ENCODE assay signal across 8 cellular contexts in the genomic region with DNA sequence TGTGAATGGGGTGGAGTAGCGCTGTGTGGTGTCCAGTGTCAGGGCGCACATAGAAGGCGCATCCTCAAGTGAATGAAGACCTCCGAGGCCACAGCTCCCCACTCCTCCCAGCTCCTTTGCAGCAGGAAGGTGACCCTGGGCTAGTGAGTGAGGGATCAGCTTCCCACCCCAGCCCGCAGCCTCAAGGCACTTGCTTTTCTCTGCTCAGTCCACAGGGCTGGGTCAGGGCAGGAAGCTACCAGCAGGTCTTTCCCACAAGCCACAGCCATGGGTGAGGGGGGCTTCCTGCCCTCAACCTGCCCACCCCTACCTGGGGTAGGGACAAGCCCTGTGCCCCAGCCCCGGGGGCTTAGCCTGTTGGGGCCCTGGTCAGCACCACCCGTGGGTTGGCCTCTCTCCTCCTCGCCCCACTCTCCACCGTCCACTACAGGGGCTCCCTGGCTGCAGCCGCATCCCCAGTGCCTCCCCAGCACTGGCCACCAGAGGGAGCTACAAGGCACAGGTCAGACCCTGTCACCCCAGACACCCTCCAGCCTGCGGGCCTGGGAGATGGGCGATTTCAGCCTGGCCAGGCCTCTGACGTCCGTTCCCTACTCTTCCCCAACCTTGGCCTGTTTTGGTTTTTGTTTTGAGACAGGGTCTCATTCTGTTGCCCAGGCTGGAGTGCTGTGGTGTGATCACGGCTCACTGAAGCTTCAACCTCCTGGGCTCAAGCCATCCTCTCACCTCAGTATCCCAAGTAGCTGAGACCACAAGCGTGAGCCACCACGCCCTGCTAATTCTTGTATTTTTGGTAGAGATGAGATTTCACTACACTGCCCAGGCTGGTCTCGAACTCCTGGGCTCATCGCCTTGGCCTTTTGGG. TPM values are rescaled to one million over a fixed set of nuclear protein-coding genes. Genes with fewer than 3 reads are reported as not detected.
A peak's percentile ranks its signal among the peaks of the same experiment; 100 is the strongest.
DNase-seq lines count a peak whose midpoint lies in the region; ATAC-seq and TF ChIP-seq lines count a peak whose summit lies in the region.

No MANE protein-coding gene starts in this region.

- no peak overlapping the region for H2BK5ac ChIP-seq in neuronal stem cell (ENCODE audit: low read length)

- intact Hi-C loops in activated T-helper 2 cell treated with anti-CD3 and anti-CD28 coated beads, Interferon-gamma antibody, Interleukin-2, Interleukin-4, amounts not matched to agents 10 μg/mL and 5 μg/mL and 100 μg/mL, durations not matched to agents 14 hours and 24 hours and 36 hours (cut with micrococcal nuclease), result loop anchor here (5.0 kb wide), 1 partner anchor 37 kb away; a partner anchor contains a TSS

- peak overlapping the region; percentile 54 for H2BK15ac ChIP-seq in neuronal stem cell (ENCODE audit: low read length)

- no peaks in the 10 kb centered on the region for H3K9me3 ChIP-seq in Peyer's patch
- H3K9me3 ChIP-seq in neuronal stem cell (replicated peaks in 1 of 2; ENCODE audit: control insufficient read depth in 2 of 2, insufficient read depth in 1 of 2, low read depth in 1 of 2, low read length in 2 of 2), result no peaks in the 10 kb centered on the region

- ATAC-seq in foreskin keratinocyte, result peak; percentile 41

- no peaks in the 10 kb centered on the region for H3K36me3 Mint-ChIP-seq in HFFc6 (ENCODE audit: low read depth)
- no peaks in the 10 kb centered on the region for H3K36me3 Mint-ChIP-seq in activated T-helper 2 cell treated with anti-CD3 and anti-CD28 coated beads, Interferon-gamma antibody, Interleukin-2, Interleukin-4, amounts not matched to agents 10 μg/mL and 5 μg/mL and 100 μg/mL, durations not matched to agents 14 hours and 24 hours and 36 hours (ENCODE audit: low read depth)

- H3K36me3 ChIP-seq in Peyer's patch (no peaks in the 10 kb centered on the region), neuronal stem cell (replicated peaks in 1 of 2; ENCODE audit: control insufficient read depth in 2 of 2, insufficient read depth in 2 of 2, low read length in 2 of 2) (no peaks in the 10 kb centered on the region)

- H3K4me3 ChIP-seq in Peyer's patch (peak overlapping the region; percentile 50 to 86 (median 74)), neuronal stem cell (ENCODE audit: low read length in 2 of 2) (peak overlapping the region in 1 of 2 donors; percentile 60)

- no peak overlapping the region for H2BK120ac ChIP-seq in neuronal stem cell (ENCODE audit: low read depth, low read length)

- H3K9ac ChIP-seq in neuronal stem cell (ENCODE audit: low read depth, low read length, poor library complexity), result peak overlapping the region; percentile 73

- H2BK12ac ChIP-seq in neuronal stem cell (ENCODE audit: low read length), result peak overlapping the region; percentile 93

- H3K27me3 Mint-ChIP-seq in HFFc6 (ENCODE audit: insufficient read depth), result no peaks in the 10 kb centered on the region
- H3K27me3 Mint-ChIP-seq in activated T-helper 2 cell treated with anti-CD3 and anti-CD28 coated beads, Interferon-gamma antibody, Interleukin-2, Interleukin-4, amounts not matched to agents 10 μg/mL and 5 μg/mL and 100 μg/mL, durations not matched to agents 14 hours and 24 hours and 36 hours (ENCODE audit: low read depth), result peaks cover 2% of the 10 kb centered on the region

- TF ChIP-seq CTCF in HFFc6 (IDR thresholded peaks at IDR 0.05), result peak; percentile 92
- TF ChIP-seq CTCF in Peyer's patch (IDR thresholded peaks at IDR 0.05), result peak; percentile 68 to 84 (median 78)
- TF ChIP-seq CTCF in foreskin keratinocyte (conservative IDR thresholded peaks at IDR 0.05), result peak; percentile 75

- H3K4ac ChIP-seq in neuronal stem cell (ENCODE audit: low read length), result no peak overlapping the region

- no peak overlapping the region for H4K91ac ChIP-seq in neuronal stem cell (ENCODE audit: low read depth, low read length, poor library complexity)

- no peaks in the 10 kb centered on the region for H3K9me3 Mint-ChIP-seq in HFFc6
- H3K9me3 Mint-ChIP-seq in activated T-helper 2 cell treated with anti-CD3 and anti-CD28 coated beads, Interferon-gamma antibody, Interleukin-2, Interleukin-4, amounts not matched to agents 10 μg/mL and 5 μg/mL and 100 μg/mL, durations not matched to agents 14 hours and 24 hours and 36 hours, result no peaks in the 10 kb centered on the region

- H3K23ac ChIP-seq in neuronal stem cell (ENCODE audit: low read depth, low read length, poor library complexity), result peak overlapping the region; percentile 2

- H3K18ac ChIP-seq in neuronal stem cell (ENCODE audit: low read length), result peak overlapping the region; percentile 99

- H3K27ac ChIP-seq in Peyer's patch, result peak overlapping the region in 3 of 4 donors; percentile 69 to 78 (median 72)
- no peak overlapping the region for H3K27ac ChIP-seq in foreskin keratinocyte
- H3K27ac ChIP-seq in neuronal stem cell (replicated peaks; ENCODE audit: low read length), result peak overlapping the region; percentile 10
- peak overlapping the region; percentile 99 for H3K27ac ChIP-seq in substantia nigra (ENCODE audit: low read depth, low read length, poor library complexity, severe bottlenecking)

- peak overlapping the region; percentile 98 for H2AK5ac ChIP-seq in neuronal stem cell (ENCODE audit: low read depth, low read length)

- H3K4me1 Mint-ChIP-seq in HFFc6 (ENCODE audit: low read depth), result 0 out of 2 replicates have a peak, but pooled peaks cover 5% of the 10 kb centered on the region
- H3K4me1 Mint-ChIP-seq in activated T-helper 2 cell treated with anti-CD3 and anti-CD28 coated beads, Interferon-gamma antibody, Interleukin-2, Interleukin-4, amounts not matched to agents 10 μg/mL and 5 μg/mL and 100 μg/mL, durations not matched to agents 14 hours and 24 hours and 36 hours (ENCODE audit: low read depth), result peaks cover 28% of the 10 kb centered on the region

- WGBS in neuronal stem cell (ENCODE audit: extremely low coverage in 2 of 2, insufficient read length in 2 of 2, insufficient replicate concordance in 1 of 2), 2 donors, result no CpG with 5 or more reads among the region's 19 CpGs

- H3K79me1 ChIP-seq in neuronal stem cell (ENCODE audit: low read depth, low read length), result peaks cover 9% of the 10 kb centered on the region

- DNase-seq in DMS79 (lab: John Stamatoyannopoulos, UW) (peak; percentile 19), HFFc6 (peak; percentile 26), Peyer's patch (peak; percentile 82 to 91 (median 85)), foreskin keratinocyte (no peak), neuronal stem cell (ENCODE audit: low spot score) (peak; percentile 75), substantia nigra (lab: John Stamatoyannopoulos, UW) (peak in 46 of 49 donors; percentile 34 to 87 (median 74)), cortex of kidney (lab: John Stamatoyannopoulos, UW) (no peak)
- peak; percentile 61 for DNase-seq in activated T-helper 2 cell treated with anti-CD3 and anti-CD28 coated beads, Interferon-gamma antibody, Interleukin-2, Interleukin-4, amounts not matched to agents 10 μg/mL and 5 μg/mL and 100 μg/mL, durations not matched to agents 14 hours and 24 hours and 36 hours (ENCODE audit: low spot score)

- H4K8ac ChIP-seq in neuronal stem cell (ENCODE audit: low read depth, low read length), result no peak overlapping the region

- no peak for TF ChIP-seq POLR2A in Peyer's patch (IDR thresholded peaks at IDR 0.05)

- no peak overlapping the region for H3K14ac ChIP-seq in neuronal stem cell (ENCODE audit: low read length)

- peak overlapping the region; percentile 46; the same call in 1 of the 2 replicates for H3K4me3 Mint-ChIP-seq in HFFc6
- H3K4me3 Mint-ChIP-seq in activated T-helper 2 cell treated with anti-CD3 and anti-CD28 coated beads, Interferon-gamma antibody, Interleukin-2, Interleukin-4, amounts not matched to agents 10 μg/mL and 5 μg/mL and 100 μg/mL, durations not matched to agents 14 hours and 24 hours and 36 hours (ENCODE audit: low read depth), result peak overlapping the region; percentile 73

- peak overlapping the region; percentile 26 for H3K4me2 ChIP-seq in neuronal stem cell (ENCODE audit: insufficient read depth, low read length, poor library complexity, severe bottlenecking)

- H3K27me3 ChIP-seq in Peyer's patch, result no peaks in the 10 kb centered on the region
- H3K27me3 ChIP-seq in foreskin keratinocyte, result peaks cover 37% of the 10 kb centered on the region
- H3K27me3 ChIP-seq in neuronal stem cell (ENCODE audit: control insufficient read depth in 3 of 3, insufficient read depth in 3 of 3, low read depth in 1 of 3, low read length in 3 of 3), result peaks cover 0 to 10% (median 0%) of the 10 kb centered on the region in 3 experiments

- H3K4me1 ChIP-seq in Peyer's patch (peaks cover 14 to 67% (median 49%) of the 10 kb centered on the region in 4 donors), foreskin keratinocyte (no peaks in the 10 kb centered on the region), neuronal stem cell (ENCODE audit: control insufficient read depth in 2 of 2, insufficient read depth in 1 of 2, low read depth in 1 of 2, low read length in 2 of 2) (peaks cover 18 to 38% of the 10 kb centered on the region in 2 donors)

- H2AFZ ChIP-seq in neuronal stem cell (ENCODE audit: low read length), result peak overlapping the region; percentile 99

- no peak overlapping the region for H3K27ac Mint-ChIP-seq in HFFc6
- peak overlapping the region; percentile 47 for H3K27ac Mint-ChIP-seq in activated T-helper 2 cell treated with anti-CD3 and anti-CD28 coated beads, Interferon-gamma antibody, Interleukin-2, Interleukin-4, amounts not matched to agents 10 μg/mL and 5 μg/mL and 100 μg/mL, durations not matched to agents 14 hours and 24 hours and 36 hours

RNA-seq across cellular contexts. Expression of a gene that starts 1.3 kb away (rescaled TPM):
- total RNA-seq in HFFc6 (2021; fragmentation: NEBNext Ultra II Directional; extraction: Animal tissue kit (Norgen Biotek cat#: 25700)), result 10 to 100 TPM; 18.3 to 36.3 (median 23.6) TPM
- total RNA-seq in Peyer's patch (10 to 100 TPM; 46.4 to 69.0 (median 49.0) TPM), foreskin keratinocyte (1.2 TPM in 2 replicates)
- 27.4 and 31.4 TPM in 2 replicates for total RNA-seq in activated T-helper 2 cell treated with anti-CD3 and anti-CD28 coated beads, Interferon-gamma antibody, Interleukin-2, Interleukin-4, amounts not matched to agents 10 μg/mL and 5 μg/mL and 100 μg/mL, durations not matched to agents 14 hours and 24 hours and 36 hours
- polyA plus RNA-seq in foreskin keratinocyte, result 1.1 and 1.5 TPM in 2 replicates
- polyA plus RNA-seq in neuronal stem cell (2013, experiment 1 of 2), result 27.7 TPM
- polyA plus RNA-seq in neuronal stem cell (2013, experiment 2 of 2), result 24.0 TPM

RNA-seq across cellular contexts. Expression of a gene that starts 2.6 kb away (rescaled TPM):
- not detected for total RNA-seq in HFFc6 (2021; fragmentation: NEBNext Ultra II Directional; extraction: Animal tissue kit (Norgen Biotek cat#: 25700))
- not detected for total RNA-seq in Peyer's patch
- total RNA-seq in activated T-helper 2 cell treated with anti-CD3 and anti-CD28 coated beads, Interferon-gamma antibody, Interleukin-2, Interleukin-4, amounts not matched to agents 10 μg/mL and 5 μg/mL and 100 μg/mL, durations not matched to agents 14 hours and 24 hours and 36 hours, result 0.21 TPM in 1 of 2 replicates, not detected in the other
- not detected in 2 replicates for total RNA-seq in foreskin keratinocyte
- not detected in 2 replicates for polyA plus RNA-seq in foreskin keratinocyte
- polyA plus RNA-seq in neuronal stem cell (2013, experiment 1 of 2), result not detected
- polyA plus RNA-seq in neuronal stem cell (2013, experiment 2 of 2), result not detected

RNA-seq across cellular contexts. Expression of a gene that starts 16.7 kb away (rescaled TPM):
- total RNA-seq in HFFc6 (2021; fragmentation: NEBNext Ultra II Directional; extraction: Animal tissue kit (Norgen Biotek cat#: 25700)), result 100 to 1,000 TPM; 112 to 197 (median 119) TPM
- 100 to 1,000 TPM in 2 of 4 donors, 10 to 100 TPM in 2; 54.2 to 106 (median 83.8) TPM for total RNA-seq in Peyer's patch
- total RNA-seq in activated T-helper 2 cell treated with anti-CD3 and anti-CD28 coated beads, Interferon-gamma antibody, Interleukin-2, Interleukin-4, amounts not matched to agents 10 μg/mL and 5 μg/mL and 100 μg/mL, durations not matched to agents 14 hours and 24 hours and 36 hours, result 32.7 and 36.0 TPM in 2 replicates
- 7.3 and 9.0 TPM in 2 replicates for total RNA-seq in foreskin keratinocyte
- polyA plus RNA-seq in foreskin keratinocyte, result 11.5 and 17.3 TPM in 2 replicates
- 41.2 TPM for polyA plus RNA-seq in neuronal stem cell (2013, experiment 1 of 2)
- polyA plus RNA-seq in neuronal stem cell (2013, experiment 2 of 2), result 37.6 TPM

RNA-seq across cellular contexts. Expression of a gene that starts 24.6 kb away (rescaled TPM):
- total RNA-seq in HFFc6 (2021; fragmentation: NEBNext Ultra II Directional; extraction: Animal tissue kit (Norgen Biotek cat#: 25700)), result under 1 TPM in 3 of 6 experiments, not detected in 3; 0.12 to 0.28 (median 0.16) TPM
- 10 to 100 TPM in 3 of 4 donors, 1 to 10 TPM in 1; 5.0 to 53.8 (median 28.9) TPM for total RNA-seq in Peyer's patch
- not detected in 2 replicates for total RNA-seq in activated T-helper 2 cell treated with anti-CD3 and anti-CD28 coated beads, Interferon-gamma antibody, Interleukin-2, Interleukin-4, amounts not matched to agents 10 μg/mL and 5 μg/mL and 100 μg/mL, durations not matched to agents 14 hours and 24 hours and 36 hours
- 0.56 and 0.75 TPM in 2 replicates for total RNA-seq in foreskin keratinocyte
- polyA plus RNA-seq in foreskin keratinocyte, result 1.4 and 1.6 TPM in 2 replicates
- 0.01 TPM for polyA plus RNA-seq in neuronal stem cell (2013, experiment 1 of 2)
- not detected for polyA plus RNA-seq in neuronal stem cell (2013, experiment 2 of 2)

RNA-seq across cellular contexts. Expression of a gene that starts 32.9 kb away (rescaled TPM):
- 10 to 100 TPM in 2 of 6 experiments, 1 to 10 TPM in 4; 2.7 to 14.6 (median 4.0) TPM for total RNA-seq in HFFc6 (2021; fragmentation: NEBNext Ultra II Directional; extraction: Animal tissue kit (Norgen Biotek cat#: 25700))
- total RNA-seq in Peyer's patch (1 to 10 TPM in 1 of 4 donors, not detected in 3; 3.3 TPM), foreskin keratinocyte (0.95 and 1.7 TPM in 2 replicates)
- not detected in 2 replicates for total RNA-seq in activated T-helper 2 cell treated with anti-CD3 and anti-CD28 coated beads, Interferon-gamma antibody, Interleukin-2, Interleukin-4, amounts not matched to agents 10 μg/mL and 5 μg/mL and 100 μg/mL, durations not matched to agents 14 hours and 24 hours and 36 hours
- polyA plus RNA-seq in foreskin keratinocyte, result 1.3 and 2.6 TPM in 2 replicates
- polyA plus RNA-seq in neuronal stem cell (2013, experiment 1 of 2), result not detected
- not detected for polyA plus RNA-seq in neuronal stem cell (2013, experiment 2 of 2)

Comparison
In these comparisons a context has a peak if more than half of its experiments do, and no peak if none do; other contexts are left out.
1. DNase-seq: peak in DMS79 (single experiment), HFFc6 (single experiment), Peyer's patch (3 of 3), activated T-helper 2 cell treated with anti-CD3 and anti-CD28 coated beads, Interferon-gamma antibody, Interleukin-2, Interleukin-4, amounts not matched to agents 10 μg/mL and 5 μg/mL and 100 μg/mL, durations not matched to agents 14 hours and 24 hours and 36 hours (single experiment), neuronal stem cell (single experiment) and substantia nigra (46 of 49); none in foreskin keratinocyte (0 of 2) and cortex of kidney (single experiment).
2. Peak in every context shown above with its lines, with median percentiles within 50 percentile points of each other: CTCF ChIP-seq.